ENCODE assay signal across 8 cellular contexts in the genomic region with DNA sequence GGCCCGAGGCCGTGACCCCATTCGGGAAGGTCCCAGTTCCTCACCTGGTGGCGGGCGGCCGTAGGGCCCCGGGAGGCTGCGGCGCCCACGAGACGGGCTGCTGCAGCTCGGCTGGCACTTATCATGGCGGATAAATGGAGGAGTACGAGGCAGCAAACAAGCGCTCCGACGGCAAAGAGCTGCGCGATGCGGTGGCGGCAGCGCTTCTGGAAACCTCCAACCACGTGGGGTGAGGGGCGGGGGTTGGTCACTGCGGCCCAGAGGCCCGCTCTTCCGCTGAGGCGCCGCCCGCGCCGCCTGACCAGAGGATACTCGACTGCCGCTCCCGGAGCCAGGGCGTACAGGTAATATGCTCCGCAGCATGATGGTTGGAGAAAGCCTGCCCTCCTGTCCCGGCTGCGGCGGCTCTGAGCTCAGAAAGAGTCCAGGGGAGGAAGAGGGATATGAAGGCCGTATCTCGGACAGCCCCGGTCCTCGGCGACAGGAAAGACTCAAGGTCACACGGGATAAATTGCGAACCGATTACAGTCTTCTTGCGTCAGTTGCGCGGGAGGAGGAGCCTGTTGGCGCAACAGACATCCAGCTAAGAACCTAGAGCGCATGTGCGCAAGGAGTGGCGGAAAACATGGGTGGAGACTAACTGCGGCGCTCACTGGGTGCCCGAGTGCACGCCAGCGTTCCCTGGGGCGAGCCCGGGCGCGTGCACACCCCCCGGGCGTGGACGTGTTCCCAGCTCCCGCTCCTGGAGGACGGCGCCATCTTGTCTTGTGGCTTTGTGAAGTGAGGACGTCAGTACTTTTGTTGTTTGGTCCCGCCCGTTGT. TPM values are rescaled to one million over a fixed set of nuclear protein-coding genes. Genes with fewer than 3 reads are reported as not detected.
DNase-seq lines count a peak whose midpoint lies in the region; ATAC-seq lines count a peak whose summit lies in the region.

A gene (minus strand): TSS at position 208 of the 822 bp plus-strand sequence. CDS start 83 bp downstream, at position 125.

- ATAC-seq in GM21360 (IDR thresholded peaks at IDR 0.05; ENCODE audit: unreplicated experiment): peak; percentile 84

- H3K36me3 ChIP-seq in effector memory CD4-positive, alpha-beta T cell (ENCODE audit: control insufficient read depth, insufficient read depth, low read length): peaks cover 24% of the 10 kb centered on the region

- DNase-seq in COLO668 (lab: John Stamatoyannopoulos, UW; ENCODE audit: unreplicated experiment): peak; percentile 95
- peak; percentile 99 for DNase-seq in HT1080 (ENCODE audit: low read depth)
- peak; percentile 98 for DNase-seq in NOMO-1 treated with DMSO at 0.1 percent for 48 hours (lab: John Stamatoyannopoulos, UW; ENCODE audit: unreplicated experiment)
- DNase-seq in activated CD8-positive, alpha-beta memory T cell treated with anti-CD3 and anti-CD28 coated beads for 4 hours (ENCODE audit: low read depth in 2 of 2): peak; percentile 95
- DNase-seq in effector memory CD4-positive, alpha-beta T cell: peak; percentile 93 to 97 (median 94)
- DNase-seq in lung microvascular endothelial cell (ENCODE audit: low read depth in 2 of 2): peak; percentile 100
- DNase-seq in stimulated activated CD4-positive, alpha-beta T cell treated with anti-CD3 and anti-CD28 coated beads, TNF-alpha, amount 100 ng/mL, for 48 hours (ENCODE audit: low read depth in 3 of 3): peak; percentile 94 to 97 (median 94)

- H3K27ac ChIP-seq in effector memory CD4-positive, alpha-beta T cell (ENCODE audit: insufficient read depth, low read length, poor library complexity, severe bottlenecking): peak within 1 kb of the TSS; percentile 99

- peaks cover 12% of the 10 kb centered on the region for H3K4me1 ChIP-seq in effector memory CD4-positive, alpha-beta T cell (ENCODE audit: control insufficient read depth, insufficient read depth, low read length, poor library complexity, severe bottlenecking)

- H3K4me3 ChIP-seq in effector memory CD4-positive, alpha-beta T cell (ENCODE audit: insufficient read depth, low read depth, low read length, poor library complexity, severe bottlenecking): peak within 1 kb of the TSS; percentile 95

- no peaks in the 10 kb centered on the region for H3K27me3 ChIP-seq in effector memory CD4-positive, alpha-beta T cell (replicated peaks; ENCODE audit: control insufficient read depth, insufficient read depth, low read length, poor library complexity, severe bottlenecking)

- no peaks in the 10 kb centered on the region for H3K9me3 ChIP-seq in effector memory CD4-positive, alpha-beta T cell (ENCODE audit: control insufficient read depth, low read length)

RNA-seq across cellular contexts. Expression of the gene that starts here (rescaled TPM):
- 469 and 486 TPM in 2 replicates for total RNA-seq in HT1080 (2014; rRNA removed; shearing (Covaris generic))
- polyA plus RNA-seq in HT1080 (2015; cell fraction: cytosol; rRNA removed): 367 and 451 TPM in 2 replicates
- polyA plus RNA-seq in HT1080 (2015; cell fraction: nucleus; rRNA removed): 765 and 882 TPM in 2 replicates
- total RNA-seq in lung microvascular endothelial cell: 156 and 187 TPM in 2 replicates

Comparison
In these comparisons a context has a peak if more than half of its experiments do, and no peak if none do; other contexts are left out.
1. Peak in every context shown above with its lines: DNase-seq, ATAC-seq, H3K4me3 ChIP-seq and H3K27ac ChIP-seq.